8 cellular contexts compared by ENCODE assay signal in the genomic region with DNA sequence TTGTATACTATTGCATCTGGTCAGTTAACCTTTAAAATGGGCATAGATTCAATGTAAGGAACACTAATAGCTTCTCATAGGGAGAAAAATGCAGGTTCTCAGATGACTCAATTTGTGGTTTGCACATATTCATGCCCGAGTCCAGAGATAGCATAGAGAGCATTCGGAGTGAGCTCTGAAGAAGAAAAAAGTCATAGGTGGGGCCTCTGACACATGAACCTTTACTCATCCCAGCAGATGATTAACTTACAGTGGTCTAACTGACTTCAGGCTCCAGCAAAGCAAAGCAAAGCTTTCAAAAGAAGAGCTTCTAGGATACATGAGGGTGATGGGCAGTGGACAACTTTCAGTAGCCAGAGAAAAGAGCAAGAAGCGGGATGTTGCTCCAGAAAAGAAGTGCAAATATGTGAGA. TPM values are rescaled to one million over a fixed set of nuclear protein-coding genes. Genes with fewer than 3 reads are reported as not detected.
DNase-seq lines count a peak whose midpoint lies in the region; ATAC-seq, FAIRE-seq and TF ChIP-seq lines count a peak whose summit lies in the region.

No MANE protein-coding gene starts in this region.

- H3K4me3 Mint-ChIP-seq in activated naive CD4-positive, alpha-beta T cell treated with anti-CD3 and anti-CD28 coated beads, Interleukin-2, amount 50 U/mL, for 24 hours: peak overlapping the region; percentile 27
- H3K4me3 Mint-ChIP-seq in astrocyte (ENCODE audit: unreplicated experiment): no peak overlapping the region
- no peak overlapping the region for H3K4me3 Mint-ChIP-seq in stimulated activated naive B cell treated with anti-CD40 and anti-IgM and Interleukin-4, amounts not matched to agents 10 μg/mL and 1 μg/mL and 100 μg/mL, for 72 hours
- H3K4me3 Mint-ChIP-seq in CD8-positive, alpha-beta T cell: no peak overlapping the region

- peak overlapping the region; percentile 67 for H3K4me2 ChIP-seq in astrocyte (ENCODE audit: low read length)

- CTCF ChIA-PET in CD8-positive, alpha-beta T cell (lab: Charles Lee): interaction anchor here (0.7 to 1.6 kb wide), 5 partner anchors 13 to 1486 kb away, joined by 3 to 8 read pairs (median 3); no protein-coding TSS in a partner anchor

- H4K20me1 ChIP-seq in astrocyte (ENCODE audit: insufficient read depth, low read length): peaks cover 3% of the 10 kb centered on the region

- H3K27me3 ChIP-seq in astrocyte (ENCODE audit: insufficient read depth, low read length): no peaks in the 10 kb centered on the region
- no peaks in the 10 kb centered on the region for H3K27me3 ChIP-seq in CD8-positive, alpha-beta T cell (ENCODE audit: insufficient read depth, low read length)

- H3K36me3 ChIP-seq in astrocyte (ENCODE audit: insufficient read depth, low read length): no peaks in the 10 kb centered on the region
- H3K36me3 ChIP-seq in CD8-positive, alpha-beta T cell (ENCODE audit: insufficient read depth, low read length): no peaks in the 10 kb centered on the region

- FAIRE-seq in astrocyte (lab: Jason Lieb, UNC): peak; percentile 52

- peaks cover 5% of the 10 kb centered on the region for H3K9me3 Mint-ChIP-seq in activated naive CD4-positive, alpha-beta T cell treated with anti-CD3 and anti-CD28 coated beads, Interleukin-2, amount 50 U/mL, for 24 hours
- peaks cover 1% of the 10 kb centered on the region for H3K9me3 Mint-ChIP-seq in astrocyte (ENCODE audit: unreplicated experiment)
- peaks cover 0 to 4% of the 10 kb centered on the region in 2 donors for H3K9me3 Mint-ChIP-seq in stimulated activated naive B cell treated with anti-CD40 and anti-IgM and Interleukin-4, amounts not matched to agents 10 μg/mL and 1 μg/mL and 100 μg/mL, for 72 hours
- peaks cover 5% of the 10 kb centered on the region for H3K9me3 Mint-ChIP-seq in CD8-positive, alpha-beta T cell

- H3K27me3 Mint-ChIP-seq in activated naive CD4-positive, alpha-beta T cell treated with anti-CD3 and anti-CD28 coated beads, Interleukin-2, amount 50 U/mL, for 24 hours: no peaks in the 10 kb centered on the region
- H3K27me3 Mint-ChIP-seq in astrocyte (ENCODE audit: low read depth, unreplicated experiment): no peaks in the 10 kb centered on the region
- peaks cover 0 to 4% of the 10 kb centered on the region in 2 donors for H3K27me3 Mint-ChIP-seq in stimulated activated naive B cell treated with anti-CD40 and anti-IgM and Interleukin-4, amounts not matched to agents 10 μg/mL and 1 μg/mL and 100 μg/mL, for 72 hours
- H3K27me3 Mint-ChIP-seq in CD8-positive, alpha-beta T cell (ENCODE audit: low read depth): no peaks in the 10 kb centered on the region

- no peaks in the 10 kb centered on the region for H3K36me3 Mint-ChIP-seq in activated naive CD4-positive, alpha-beta T cell treated with anti-CD3 and anti-CD28 coated beads, Interleukin-2, amount 50 U/mL, for 24 hours
- no peaks in the 10 kb centered on the region for H3K36me3 Mint-ChIP-seq in astrocyte (ENCODE audit: low read depth, unreplicated experiment)
- H3K36me3 Mint-ChIP-seq in stimulated activated naive B cell treated with anti-CD40 and anti-IgM and Interleukin-4, amounts not matched to agents 10 μg/mL and 1 μg/mL and 100 μg/mL, for 72 hours: peaks cover 0 to 14% of the 10 kb centered on the region in 2 donors
- peaks cover 8% of the 10 kb centered on the region for H3K36me3 Mint-ChIP-seq in CD8-positive, alpha-beta T cell

- peak overlapping the region; percentile 31 for H3K27ac ChIP-seq in astrocyte (ENCODE audit: low read depth, low read length)
- no peak overlapping the region for H3K27ac ChIP-seq in CD8-positive, alpha-beta T cell (ENCODE audit: low read depth, low read length)

- H3K4me1 Mint-ChIP-seq in activated naive CD4-positive, alpha-beta T cell treated with anti-CD3 and anti-CD28 coated beads, Interleukin-2, amount 50 U/mL, for 24 hours: peaks cover 45% of the 10 kb centered on the region
- H3K4me1 Mint-ChIP-seq in astrocyte (ENCODE audit: low read depth, unreplicated experiment): peaks cover 19% of the 10 kb centered on the region
- H3K4me1 Mint-ChIP-seq in stimulated activated naive B cell treated with anti-CD40 and anti-IgM and Interleukin-4, amounts not matched to agents 10 μg/mL and 1 μg/mL and 100 μg/mL, for 72 hours: peaks cover 33 to 47% of the 10 kb centered on the region in 2 donors
- H3K4me1 Mint-ChIP-seq in CD8-positive, alpha-beta T cell (ENCODE audit: low read depth): peaks cover 54% of the 10 kb centered on the region

- no peak overlapping the region for H3K9ac ChIP-seq in astrocyte (ENCODE audit: low read length)

- intact Hi-C loops in CD8-positive, alpha-beta T cell (cut with DNase I, micrococcal nuclease): loop anchor here in 1 of 2 experiments (5.0 kb wide), 2 partner anchors 37 to 1378 kb away; a partner anchor contains a TSS

- no peak for TF ChIP-seq CTCF in astrocyte (IDR thresholded peaks at IDR 0.05; ENCODE audit: insufficient read depth, low read depth, low read length)
- no peak for TF ChIP-seq CTCF in CD8-positive, alpha-beta T cell (IDR thresholded peaks at IDR 0.05)

- POLR2A ChIA-PET in CD8-positive, alpha-beta T cell (lab: Charles Lee): interaction anchor here (0.6 to 3.2 kb wide), 7 partner anchors 13 to 1504 kb away, joined by 3 to 15 read pairs (median 4); a partner anchor contains a TSS

- H3K9me3 ChIP-seq in astrocyte (ENCODE audit: insufficient read depth, low read depth, low read length): no peaks in the 10 kb centered on the region
- no peaks in the 10 kb centered on the region for H3K9me3 ChIP-seq in CD8-positive, alpha-beta T cell (ENCODE audit: low read length)

- H3K27ac Mint-ChIP-seq in activated naive CD4-positive, alpha-beta T cell treated with anti-CD3 and anti-CD28 coated beads, Interleukin-2, amount 50 U/mL, for 24 hours: peak overlapping the region; percentile 62
- H3K27ac Mint-ChIP-seq in astrocyte (ENCODE audit: unreplicated experiment): peak overlapping the region; percentile 2
- peak overlapping the region; percentile 20 for H3K27ac Mint-ChIP-seq in stimulated activated naive B cell treated with anti-CD40 and anti-IgM and Interleukin-4, amounts not matched to agents 10 μg/mL and 1 μg/mL and 100 μg/mL, for 72 hours
- H3K27ac Mint-ChIP-seq in CD8-positive, alpha-beta T cell: no peak overlapping the region

- peak overlapping the region; percentile 31 for H3K4me3 ChIP-seq in astrocyte (ENCODE audit: insufficient read depth, low read depth, low read length)
- H3K4me3 ChIP-seq in CD8-positive, alpha-beta T cell (ENCODE audit: low read depth, low read length): no peak overlapping the region

- peaks cover 16% of the 10 kb centered on the region for H3K4me1 ChIP-seq in astrocyte (ENCODE audit: insufficient read depth, low read length)
- H3K4me1 ChIP-seq in CD8-positive, alpha-beta T cell (ENCODE audit: insufficient read depth, low read length): peaks cover 4% of the 10 kb centered on the region

- no peaks in the 10 kb centered on the region for H3K79me2 ChIP-seq in astrocyte (ENCODE audit: insufficient read depth, low read length)

- no peak overlapping the region for H2AFZ ChIP-seq in astrocyte (ENCODE audit: low read depth, low read length)

- no peak for DNase-seq in activated naive CD4-positive, alpha-beta T cell treated with Interleukin-2 at 50 U/mL for 16 hours
- DNase-seq in HS-5 (ENCODE audit: low read depth) (peak; percentile 82), astrocyte (ENCODE audit: low read depth) (peak; percentile 83), CD1c-positive myeloid dendritic cell (ENCODE audit: extremely low spot score) (no peak), dedifferentiated amniotic fluid mesenchymal stem cell (ENCODE audit: extremely low spot score) (no peak)
- DNase-seq in stimulated activated naive B cell treated with anti-CD40 and anti-IgM and Interleukin-4, amounts not matched to agents 10 μg/mL and 1 μg/mL and 100 μg/mL, for 72 hours: no peak
- no peak for DNase-seq in CD8-positive, alpha-beta T cell

- ATAC-seq in stimulated activated naive B cell treated with anti-CD40 and anti-IgM and Interleukin-4, amounts not matched to agents 10 μg/mL and 1 μg/mL and 100 μg/mL, for 72 hours (replicated peaks): no peak
- ATAC-seq in CD8-positive, alpha-beta T cell: no peak

RNA-seq across cellular contexts. Expression of a gene that starts 55.3 kb away (rescaled TPM):
- 31.7 and 34.1 TPM in 2 replicates for total RNA-seq in astrocyte
- 10 to 100 TPM; 38.4 to 43.6 TPM for total RNA-seq in CD8-positive, alpha-beta T cell

Comparison
In these comparisons a context has a peak if more than half of its experiments do, and no peak if none do; other contexts are left out.
1. DNase-seq: peak in HS-5 (single experiment) and astrocyte (single experiment); none in activated naive CD4-positive, alpha-beta T cell treated with Interleukin-2 at 50 U/mL for 16 hours (single experiment), stimulated activated naive B cell treated with anti-CD40 and anti-IgM and Interleukin-4, amounts not matched to agents 10 μg/mL and 1 μg/mL and 100 μg/mL, for 72 hours (single experiment), CD8-positive, alpha-beta T cell (0 of 7), CD1c-positive myeloid dendritic cell (single experiment) and dedifferentiated amniotic fluid mesenchymal stem cell (single experiment).